ENCODE assay signal across 11 cellular contexts in the genomic region with DNA sequence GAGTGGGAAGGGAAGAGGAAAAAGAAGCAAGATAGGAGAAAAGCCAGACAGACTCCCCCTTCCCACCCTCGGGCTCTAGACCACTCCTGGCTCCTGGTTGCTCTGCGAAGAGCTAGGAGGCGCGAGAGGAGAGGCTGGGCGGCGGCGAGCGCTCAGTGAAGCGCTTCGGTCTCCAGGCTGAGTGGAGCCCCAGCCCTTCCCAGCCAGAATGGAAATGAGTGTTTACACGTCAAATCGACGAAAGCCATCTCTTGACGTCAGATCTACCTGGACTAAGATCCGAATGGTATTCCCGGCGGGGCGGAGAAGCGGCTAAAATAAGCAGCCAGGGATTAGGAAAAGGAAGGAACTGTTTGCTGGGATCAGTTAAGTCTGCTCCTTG. TPM values are rescaled to one million over a fixed set of nuclear protein-coding genes. Genes with fewer than 3 reads are reported as not detected.
DNase-seq lines count a peak whose midpoint lies in the region; ATAC-seq, FAIRE-seq and TF ChIP-seq lines count a peak whose summit lies in the region.
"Had no signal": no experiment of that assay in that cellular context is flagged by ENCODE, and none has a peak within 500 bp of the region (broad histone marks: within the 10 kb centered on the region; RNA-seq: fewer than 3 reads in every experiment).

A gene (minus strand): TSS at position 183 of the 382 bp plus-strand sequence. CDS start 206 bp downstream, outside the sequence.

- peaks cover 38% of the 10 kb centered on the region for H3K4me1 Mint-ChIP-seq in nephron progenitor cell
- peaks cover 4% of the 10 kb centered on the region for H3K4me1 Mint-ChIP-seq in activated CD4-positive, alpha-beta T cell treated with anti-CD3 and anti-CD28 coated beads, Interleukin-2, amount 10 ng/mL, durations not matched to agents 7 days and 5 days

- peaks cover 40% of the 10 kb centered on the region for H3K27me3 Mint-ChIP-seq in nephron progenitor cell (ENCODE audit: low read depth, poor library complexity)
- H3K27me3 Mint-ChIP-seq in activated CD4-positive, alpha-beta T cell treated with anti-CD3 and anti-CD28 coated beads, Interleukin-2, amount 10 ng/mL, durations not matched to agents 7 days and 5 days: peaks cover 65% of the 10 kb centered on the region

- no peak for FAIRE-seq in GM12892 (lab: Jason Lieb, UNC)
- FAIRE-seq in frontal cortex (lab: Jason Lieb, UNC): no peak

- H3K9ac ChIP-seq in adipocyte (ENCODE audit: low read length): no peak within 1 kb of the TSS

- DNase-seq in D341Med (ENCODE audit: low spot score) (peak; percentile 69), NCI-H1105 treated with DMSO at 0.1 percent for 48 hours (lab: John Stamatoyannopoulos, UW) (peak; percentile 81), adipocyte (ENCODE audit: low read depth) (no peak), nephron progenitor cell (peak; percentile 33), GM12892 (ENCODE audit: insufficient read length) (no peak), frontal cortex (ENCODE audit: low spot score in 2 of 2) (no peak)
- DNase-seq in activated CD4-positive, alpha-beta T cell treated with anti-CD3 and anti-CD28 coated beads, Interleukin-2, amount 10 ng/mL, durations not matched to agents 7 days and 5 days: no peak
- DNase-seq: GDM1, kidney glomerular epithelial cell had no signal

- H3K27me3 ChIP-seq in adipocyte (replicated peaks; ENCODE audit: control insufficient read depth, insufficient read depth, low read length): no peaks in the 10 kb centered on the region

- no peaks in the 10 kb centered on the region for H3K9me3 Mint-ChIP-seq in nephron progenitor cell
- peaks cover 2% of the 10 kb centered on the region for H3K9me3 Mint-ChIP-seq in activated CD4-positive, alpha-beta T cell treated with anti-CD3 and anti-CD28 coated beads, Interleukin-2, amount 10 ng/mL, durations not matched to agents 7 days and 5 days

- H3K4me3 Mint-ChIP-seq in nephron progenitor cell: peak within 1 kb of the TSS; percentile 74
- H3K4me3 Mint-ChIP-seq in activated CD4-positive, alpha-beta T cell treated with anti-CD3 and anti-CD28 coated beads, Interleukin-2, amount 10 ng/mL, durations not matched to agents 7 days and 5 days: no peak within 1 kb of the TSS

- no peak within 1 kb of the TSS for H3K27ac Mint-ChIP-seq in nephron progenitor cell
- no peak within 1 kb of the TSS for H3K27ac Mint-ChIP-seq in activated CD4-positive, alpha-beta T cell treated with anti-CD3 and anti-CD28 coated beads, Interleukin-2, amount 10 ng/mL, durations not matched to agents 7 days and 5 days

- CTCF ChIA-PET in activated CD4-positive, alpha-beta T cell treated with anti-CD3 and anti-CD28 coated beads, Interleukin-2, amount 10 ng/mL, durations not matched to agents 7 days and 5 days (lab: Charles Lee): interaction anchor here (1.0 kb wide), 1 partner anchor 88 kb away, joined by 3 read pairs; no protein-coding TSS in a partner anchor

- TF ChIP-seq CTCF in nephron progenitor cell (IDR thresholded peaks at IDR 0.05): no peak

- no peaks in the 10 kb centered on the region for H3K36me3 ChIP-seq in adipocyte (ENCODE audit: control insufficient read depth, insufficient read depth, low read length, severe bottlenecking)
- H3K36me3 ChIP-seq: adrenal gland had no signal

- no peak for TF ChIP-seq POLR2A in GM12892 (IDR thresholded peaks at IDR 0.05; ENCODE audit: low read depth, low read length)

- H3K9me3 ChIP-seq in adipocyte (ENCODE audit: control insufficient read depth, low read length): no peaks in the 10 kb centered on the region
- H3K9me3 ChIP-seq: adrenal gland had no signal

- peak within 1 kb of the TSS; percentile 80 for H3K4me3 ChIP-seq in adipocyte (ENCODE audit: low read length)

- POLR2A ChIA-PET in activated CD4-positive, alpha-beta T cell treated with anti-CD3 and anti-CD28 coated beads, Interleukin-2, amount 10 ng/mL, durations not matched to agents 7 days and 5 days (lab: Charles Lee): no interaction called here

- H3K36me3 Mint-ChIP-seq in nephron progenitor cell (ENCODE audit: low read depth): no peaks in the 10 kb centered on the region
- H3K36me3 Mint-ChIP-seq in activated CD4-positive, alpha-beta T cell treated with anti-CD3 and anti-CD28 coated beads, Interleukin-2, amount 10 ng/mL, durations not matched to agents 7 days and 5 days (ENCODE audit: low read depth): no peaks in the 10 kb centered on the region

- ATAC-seq in HG03039 (IDR thresholded peaks at IDR 0.05; ENCODE audit: unreplicated experiment): no peak

- peaks cover 32% of the 10 kb centered on the region for H3K4me1 ChIP-seq in adipocyte (ENCODE audit: control insufficient read depth, insufficient read depth, low read length)

RNA-seq across cellular contexts. Expression of the gene that starts here (rescaled TPM):
- not detected for polyA plus RNA-seq in GM12892 (2012; ENCODE audit: missing spikeins)
- total RNA-seq in frontal cortex: 2.9 TPM
- total RNA-seq in activated CD4-positive, alpha-beta T cell treated with anti-CD3 and anti-CD28 coated beads, Interleukin-2, amount 10 ng/mL, durations not matched to agents 7 days and 5 days: not detected

Comparison
In these comparisons a context has a peak if more than half of its experiments do, and no peak if none do; other contexts are left out.
1. DNase-seq: peak in D341Med (single experiment), NCI-H1105 treated with DMSO at 0.1 percent for 48 hours (single experiment) and nephron progenitor cell (single experiment); none in adipocyte (single experiment), GM12892 (single experiment), frontal cortex (0 of 2) and activated CD4-positive, alpha-beta T cell treated with anti-CD3 and anti-CD28 coated beads, Interleukin-2, amount 10 ng/mL, durations not matched to agents 7 days and 5 days (single experiment).